16 cellular contexts compared by ENCODE assay signal in the genomic region with DNA sequence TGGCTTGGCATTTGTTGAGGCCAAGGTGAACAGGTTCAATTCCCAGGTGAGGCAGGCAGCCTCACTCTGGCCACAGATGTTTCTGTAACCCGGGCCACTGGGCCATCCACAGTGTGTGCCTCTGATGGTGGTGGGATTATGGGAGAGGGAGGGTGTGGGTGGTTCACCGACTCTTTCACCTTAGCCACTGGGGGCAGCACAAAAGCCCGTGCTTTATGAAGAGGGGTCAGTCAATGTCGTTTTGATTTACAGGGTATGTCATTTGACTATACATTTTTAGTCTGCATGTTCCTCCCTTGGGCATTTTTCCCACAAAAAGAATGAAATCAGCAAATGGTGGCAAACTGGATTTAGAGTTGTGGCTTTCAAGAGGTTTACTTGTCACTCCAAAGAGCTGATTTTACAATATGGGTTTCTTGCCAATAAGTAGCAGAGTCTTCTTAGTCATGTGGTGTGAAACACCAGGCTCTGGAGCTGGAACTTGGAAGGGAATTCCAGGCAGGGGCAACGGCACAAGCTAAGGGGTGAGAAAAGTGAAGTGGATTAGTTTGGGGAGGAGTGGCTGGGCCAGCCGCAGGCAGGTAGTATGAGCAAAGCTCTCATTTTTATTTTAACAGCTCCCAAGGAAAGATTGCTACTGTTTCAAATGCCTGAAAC.
DNase-seq lines count a peak whose midpoint lies in the region; ATAC-seq and TF ChIP-seq lines count a peak whose summit lies in the region.
"Had no signal": no experiment of that assay in that cellular context is flagged by ENCODE, and none has a peak within 500 bp of the region (broad histone marks: within the 10 kb centered on the region; RNA-seq: fewer than 3 reads in every experiment).

No MANE protein-coding gene starts in this region.

- no peaks in the 10 kb centered on the region for H3K36me3 Mint-ChIP-seq in endodermal cell (ENCODE audit: low read depth)

- no peaks in the 10 kb centered on the region for H3K9me3 Mint-ChIP-seq in endodermal cell

- H3K9me3 ChIP-seq in GM23248 (ENCODE audit: low read depth) (no peaks in the 10 kb centered on the region), MG63 (no peaks in the 10 kb centered on the region), endodermal cell (ENCODE audit: control insufficient read depth, low read length) (no peaks in the 10 kb centered on the region)
- H3K9me3 ChIP-seq: breast epithelium, colonic mucosa had no signal

- in situ Hi-C loops in GM23248 (cut with MboI): no loop called here

- DNase-seq in GM23248 (peak; percentile 4), MG63 (peak; percentile 48), endodermal cell (peak; percentile 66), superior temporal gyrus (ENCODE audit: extremely low spot score) (peak; percentile 13), OCI-M2 (lab: John Stamatoyannopoulos, UW; ENCODE audit: unreplicated experiment) (no peak), hippocampal formation (lab: John Stamatoyannopoulos, UW) (no peak), NCI-H526 treated with DMSO at 0.1 percent for 48 hours (lab: John Stamatoyannopoulos, UW) (no peak)
- DNase-seq: activated CD4-positive, alpha-beta T cell treated with anti-CD3 and anti-CD28 coated beads, Interleukin-2, amount 50 U/mL, for 1 hour; activated effector memory CD4-positive, alpha-beta T cell treated with Interleukin-2 at 50 U/mL for 16 hours; colonic mucosa; NCI-H748 treated with DMSO at 0.1 percent for 48 hours; OCI-M1; SHP77; T-helper 1 cell had no signal

- H3K27me3 Mint-ChIP-seq in endodermal cell (ENCODE audit: insufficient read depth): peaks cover 23% of the 10 kb centered on the region

- no peaks in the 10 kb centered on the region for H3F3A ChIP-seq in GM23248 (ENCODE audit: insufficient read depth)

- H4K20me1 ChIP-seq in GM23248 (ENCODE audit: insufficient read depth): no peaks in the 10 kb centered on the region

- no peak overlapping the region for H3K9ac ChIP-seq in GM23248
- no peak overlapping the region for H3K9ac ChIP-seq in endodermal cell (ENCODE audit: extremely low read depth, low read length, poor library complexity, severe bottlenecking)

- H3K4me3 ChIP-seq in GM23248 (no peak overlapping the region), MG63 (no peak overlapping the region), endodermal cell (ENCODE audit: low read length) (no peak overlapping the region)
- H3K4me3 ChIP-seq: breast epithelium, colonic mucosa had no signal

- H3K4me2 ChIP-seq in GM23248 (ENCODE audit: unreplicated experiment): no peak overlapping the region

- H3K27me3 ChIP-seq in GM23248 (replicated peaks; ENCODE audit: insufficient read depth) (peaks cover 49% of the 10 kb centered on the region), MG63 (no peaks in the 10 kb centered on the region), endodermal cell (ENCODE audit: control insufficient read depth, insufficient read depth, low read length, poor library complexity, severe bottlenecking) (peaks cover 19% of the 10 kb centered on the region)
- H3K27me3 ChIP-seq: breast epithelium, colonic mucosa had no signal

- no peak for ATAC-seq in HG02588 (IDR thresholded peaks at IDR 0.05; ENCODE audit: unreplicated experiment)

- H3K27ac ChIP-seq in GM23248 (no peak overlapping the region), endodermal cell (ENCODE audit: low read depth, low read length) (no peak overlapping the region)
- H3K27ac ChIP-seq: breast epithelium, colonic mucosa had no signal

- no peaks in the 10 kb centered on the region for H3K79me2 ChIP-seq in GM23248 (ENCODE audit: insufficient read depth)

- H2AFZ ChIP-seq in GM23248: no peak overlapping the region

- WGBS in GM23248 (ENCODE audit: low coverage in 1 of 2, low lambda C conversion rate in 2 of 2, missing lambda C conversion rate in 2 of 2), 2 experiments: 50% methylated on average over 6 of the region's 6 CpGs
- WGBS in endodermal cell (ENCODE audit: insufficient coverage in 1 of 2, insufficient read length in 1 of 2), 2 experiments: 50 to 77% methylated on average over 1 to 6 of the region's 6 CpGs

- H3K36me3 ChIP-seq in GM23248 (ENCODE audit: low read depth) (no peaks in the 10 kb centered on the region), MG63 (no peaks in the 10 kb centered on the region), endodermal cell (ENCODE audit: control insufficient read depth, insufficient read depth, low read length) (no peaks in the 10 kb centered on the region)
- H3K36me3 ChIP-seq: breast epithelium, colonic mucosa had no signal

- no peak overlapping the region for H3K27ac Mint-ChIP-seq in endodermal cell

- H3K4me1 Mint-ChIP-seq in endodermal cell: peaks cover 12% of the 10 kb centered on the region

- peak; percentile 63 for TF ChIP-seq CTCF in endodermal cell (conservative IDR thresholded peaks at IDR 0.05)

- H3K4me3 Mint-ChIP-seq in endodermal cell: no peak overlapping the region

- H3K9me2 ChIP-seq in GM23248 (ENCODE audit: insufficient read depth): no peaks in the 10 kb centered on the region

- H3K4me1 ChIP-seq in GM23248 (ENCODE audit: insufficient read depth) (no peaks in the 10 kb centered on the region), endodermal cell (ENCODE audit: control insufficient read depth, insufficient read depth, low read length) (peaks cover 4% of the 10 kb centered on the region)
- H3K4me1 ChIP-seq: breast epithelium, colonic mucosa had no signal

Comparison
In these comparisons a context has a peak if more than half of its experiments do, and no peak if none do; other contexts are left out.
1. DNase-seq: peak in GM23248 (single experiment), MG63 (single experiment), endodermal cell (single experiment) and superior temporal gyrus (single experiment); none in OCI-M2 (single experiment), hippocampal formation (0 of 2) and NCI-H526 treated with DMSO at 0.1 percent for 48 hours (single experiment).